8 cellular contexts compared by ENCODE assay signal in genomic region chr11:87097582-87097981, GRCh38. TPM values are rescaled to one million over a fixed set of nuclear protein-coding genes. Genes with fewer than 3 reads are reported as not detected.
DNase-seq lines count a peak whose midpoint lies in the region; ATAC-seq and TF ChIP-seq lines count a peak whose summit lies in the region.

No MANE protein-coding gene starts in this region.

- H3K27ac ChIP-seq in heart left ventricle (no peak overlapping the region), sigmoid colon (no peak overlapping the region), uterus (no peak overlapping the region)

- H3K9me3 ChIP-seq in BE2C = no peaks in the 10 kb centered on the region
- H3K9me3 ChIP-seq in heart left ventricle = peaks cover 0 to 12% (median 7%) of the 10 kb centered on the region in 12 donors
- H3K9me3 ChIP-seq in sigmoid colon = peaks cover 0 to 5% (median 1%) of the 10 kb centered on the region in 4 donors
- peaks cover 0 to 5% of the 10 kb centered on the region in 2 donors for H3K9me3 ChIP-seq in uterus

- no peak for TF ChIP-seq EP300 in sigmoid colon (IDR thresholded peaks at IDR 0.05)

- H3K27me3 ChIP-seq in BE2C = no peaks in the 10 kb centered on the region
- H3K27me3 ChIP-seq in heart left ventricle = no peaks in the 10 kb centered on the region
- no peaks in the 10 kb centered on the region for H3K27me3 ChIP-seq in sigmoid colon
- no peaks in the 10 kb centered on the region for H3K27me3 ChIP-seq in uterus

- H3K4me3 ChIP-seq in BE2C (ENCODE audit: low read depth, low read length) (no peak overlapping the region), heart left ventricle (no peak overlapping the region), sigmoid colon (no peak overlapping the region), uterus (no peak overlapping the region)

- 14 to 30% (median 24%) methylated on average over 3 of the region's 3 CpGs for WGBS in heart left ventricle, 4 donors
- WGBS in sigmoid colon, 2 donors = 17 to 33% methylated on average over 3 of the region's 3 CpGs

- H3K36me3 ChIP-seq in BE2C = no peaks in the 10 kb centered on the region
- peaks cover 0 to 18% (median 4%) of the 10 kb centered on the region in 9 donors for H3K36me3 ChIP-seq in heart left ventricle
- no peaks in the 10 kb centered on the region for H3K36me3 ChIP-seq in sigmoid colon
- no peaks in the 10 kb centered on the region for H3K36me3 ChIP-seq in uterus

- intact Hi-C loops in heart left ventricle (cut with DNase I) (loop anchor here in 5 of 10 donors (5.0 to 10.0 kb wide), 4 partner anchors 140 to 177 kb away; partner anchors contain the start of gene FZD4 (in 3 of the 5)), sigmoid colon (cut with DNase I) (no loop called here), uterus (cut with DNase I; ENCODE audit: low total_unique reads) (no loop called here)

- DNase-seq in BE2C (peak; percentile 69), NCI-H460 (ENCODE audit: extremely low read depth, low read depth) (peak; percentile 38), heart left ventricle (peak in 3 of 5 donors; percentile 25 to 34 (median 26)), sigmoid colon (no peak), uterus (no peak)
- peak; percentile 42 to 44 for DNase-seq in activated T-cell treated with anti-CD3 and anti-CD28 coated beads, Interleukin-2, amount 50 U/mL, for 48 hours

- ATAC-seq in GM18502 (IDR thresholded peaks at IDR 0.05; ENCODE audit: poor library complexity, unreplicated experiment) = peak; percentile 91
- peak; percentile 100 for ATAC-seq in HG02938 (IDR thresholded peaks at IDR 0.05; ENCODE audit: unreplicated experiment)
- peak; percentile 68 to 84 (median 76) for ATAC-seq in heart left ventricle

- TF ChIP-seq POLR2A in heart left ventricle (IDR thresholded peaks at IDR 0.05) (no peak), sigmoid colon (IDR thresholded peaks at IDR 0.05) (no peak), uterus (IDR thresholded peaks at IDR 0.05) (no peak)

- H3K4me1 ChIP-seq in BE2C (peaks cover 7% of the 10 kb centered on the region), heart left ventricle (peaks cover 0 to 9% (median 0%) of the 10 kb centered on the region in 12 donors), sigmoid colon (no peaks in the 10 kb centered on the region), uterus (peaks cover 0 to 4% of the 10 kb centered on the region in 2 donors)

- TF ChIP-seq CTCF in BE2C (IDR thresholded peaks at IDR 0.05; ENCODE audit: low read depth, low read length) (peak; percentile 90), heart left ventricle (IDR thresholded peaks at IDR 0.05) (peak; percentile 43 to 76 (median 64)), sigmoid colon (IDR thresholded peaks at IDR 0.05) (peak; percentile 12 to 47 (median 23)), uterus (IDR thresholded peaks at IDR 0.05) (peak in 2 of 4 experiments; percentile 22 to 37)

RNA-seq across cellular contexts. Expression of gene TMEM135, which starts 59.8 kb away (rescaled TPM):
- polyA plus RNA-seq in BE2C (2012; ENCODE audit: insufficient read depth, insufficient read length, low read depth) = 6.5 TPM
- 18.5 and 20.8 TPM in 2 replicates for total RNA-seq in NCI-H460 (2014; rRNA removed; shearing (Covaris generic))
- 10.0 and 26.6 TPM in 2 replicates for polyA plus RNA-seq in NCI-H460 (2014; cell fraction: nucleus; rRNA removed)
- 10 to 100 TPM; 11.6 to 22.7 (median 15.0) TPM for total RNA-seq in heart left ventricle
- polyA plus RNA-seq in heart left ventricle = 1 to 10 TPM; 3.9 to 6.0 TPM
- total RNA-seq in sigmoid colon = 10 to 100 TPM; 20.0 to 36.2 (median 28.7) TPM
- 10 to 100 TPM in 2 of 3 donors, 1 to 10 TPM in 1; 4.8 to 11.3 (median 11.0) TPM for polyA plus RNA-seq in sigmoid colon
- total RNA-seq in uterus = 10 to 100 TPM; 19.0 to 38.5 (median 29.5) TPM

Comparison
In these comparisons a context has a peak if more than half of its experiments do, and no peak if none do; other contexts are left out.
1. DNase-seq: peak in BE2C (single experiment), NCI-H460 (single experiment), activated T-cell treated with anti-CD3 and anti-CD28 coated beads, Interleukin-2, amount 50 U/mL, for 48 hours (2 of 2) and heart left ventricle (3 of 5); none in sigmoid colon (single experiment) and uterus (0 of 2).
2. Peak in every context shown above with its lines, with median percentiles within 50 percentile points of each other: ATAC-seq.